In the genomic region with DNA sequence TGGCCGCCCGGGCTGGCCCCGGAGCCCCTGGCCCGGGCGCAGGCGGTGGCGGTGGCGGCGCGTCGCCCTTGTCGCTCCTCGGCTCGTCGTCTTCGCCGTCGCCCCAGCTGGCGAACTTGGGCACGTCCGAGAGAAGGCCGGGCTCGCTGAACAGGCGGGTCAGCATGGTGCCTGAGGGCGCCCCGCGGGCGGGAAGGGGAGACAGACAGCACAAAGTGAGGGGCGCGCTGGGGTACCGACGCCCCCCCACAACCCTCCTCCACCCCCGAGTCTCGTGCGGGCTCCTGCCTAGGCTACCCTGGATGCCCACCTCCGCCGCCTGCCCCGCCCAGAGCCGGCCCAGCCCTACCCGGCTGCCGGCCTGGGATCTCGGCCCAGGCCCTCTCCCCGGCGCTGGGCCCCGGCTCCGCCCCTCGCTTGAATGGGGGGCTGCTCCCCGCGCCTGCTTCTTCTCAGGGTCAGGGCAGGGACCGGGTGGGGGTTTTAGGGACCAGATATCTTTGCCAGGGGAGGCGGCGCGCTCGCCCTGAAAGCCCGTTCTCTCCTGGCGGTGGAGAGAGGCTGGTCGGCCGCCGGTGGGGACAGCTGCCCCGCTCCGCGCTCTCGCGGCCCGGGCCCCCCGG, we compare ENCODE assay signal across 13 cellular contexts. TPM values are rescaled to one million over a fixed set of nuclear protein-coding genes. Genes with fewer than 3 reads are reported as not detected.
DNase-seq lines count a peak whose midpoint lies in the region; ATAC-seq and TF ChIP-seq lines count a peak whose summit lies in the region.
"Had no signal": no experiment of that assay in that cellular context is flagged by ENCODE, and none has a peak within 500 bp of the region (broad histone marks: within the 10 kb centered on the region; RNA-seq: fewer than 3 reads in every experiment).

No MANE protein-coding gene starts in this region.

- no peak overlapping the region for H3K27ac ChIP-seq in effector memory CD4-positive, alpha-beta T cell (ENCODE audit: insufficient read depth, low read length, poor library complexity, severe bottlenecking)
- H3K27ac ChIP-seq in vagina = no peak overlapping the region
- H3K27ac ChIP-seq: right lobe of liver had no signal

- intact Hi-C loops in Right ventricle myocardium superior (cut with DNase I) (no loop called here), cardiac septum (cut with DNase I) (no loop called here), vagina (cut with DNase I) (no loop called here)

- no peaks in the 10 kb centered on the region for H3K9me3 Mint-ChIP-seq in naive B cell
- H3K9me3 Mint-ChIP-seq: T-helper 1 cell treated with Interleukin-12 subunit alpha and Interleukin-12 subunit beta and Interleukin-4 antibody, amounts not matched to agents 30 μg/mL and 1 μg/mL, for 36 hours had no signal

- DNase-seq in Right ventricle myocardium superior = peak; percentile 27
- DNase-seq in cardiac septum (ENCODE audit: low spot score) = no peak
- no peak for DNase-seq in effector memory CD4-positive, alpha-beta T cell
- no peak for DNase-seq in naive B cell
- no peak for DNase-seq in vagina (ENCODE audit: extremely low spot score in 2 of 2)
- no peak for DNase-seq in stimulated activated CD4-positive, alpha-beta T cell treated with anti-CD3 and anti-CD28 coated beads, Interleukin-2, amount 100 ng/mL, for 24 hours
- no peak for DNase-seq in activated gamma-delta T cell treated with Interleukin-2 at 50 U/mL for 16 hours
- DNase-seq: right lobe of liver had no signal

- H3K27me3 Mint-ChIP-seq in naive B cell = peaks cover 50 to 75% (median 64%) of the 10 kb centered on the region in 3 donors

- H3K9me3 ChIP-seq in effector memory CD4-positive, alpha-beta T cell (ENCODE audit: control insufficient read depth, low read length) = no peaks in the 10 kb centered on the region
- H3K9me3 ChIP-seq in vagina = no peaks in the 10 kb centered on the region
- H3K9me3 ChIP-seq: HAP-1, right lobe of liver had no signal

- TF ChIP-seq CTCF in vagina (IDR thresholded peaks at IDR 0.05) = no peak

- peaks cover 18 to 27% (median 27%) of the 10 kb centered on the region in 3 donors for H3K4me1 Mint-ChIP-seq in naive B cell

- TF ChIP-seq POLR2A in vagina (IDR thresholded peaks at IDR 0.05) = no peak

- peaks cover 61% of the 10 kb centered on the region for H3K27me3 ChIP-seq in effector memory CD4-positive, alpha-beta T cell (replicated peaks; ENCODE audit: control insufficient read depth, insufficient read depth, low read length, poor library complexity, severe bottlenecking)
- H3K27me3 ChIP-seq in vagina = peaks cover 36% of the 10 kb centered on the region

- H3K4me1 ChIP-seq in effector memory CD4-positive, alpha-beta T cell (ENCODE audit: control insufficient read depth, insufficient read depth, low read length, poor library complexity, severe bottlenecking) = peaks cover 37% of the 10 kb centered on the region
- peaks cover 34% of the 10 kb centered on the region for H3K4me1 ChIP-seq in vagina
- H3K4me1 ChIP-seq: HAP-1 had no signal

- ATAC-seq in Right ventricle myocardium superior (ENCODE audit: poor library complexity) (peak; percentile 27), naive B cell (ENCODE audit: low read depth in 2 of 2) (no peak), GM21367 (IDR thresholded peaks at IDR 0.05; ENCODE audit: unreplicated experiment) (no peak)

- peak overlapping the region; percentile 7 for H3K4me3 ChIP-seq in effector memory CD4-positive, alpha-beta T cell (ENCODE audit: insufficient read depth, low read depth, low read length, poor library complexity, severe bottlenecking)
- H3K4me3 ChIP-seq in vagina = peak overlapping the region; percentile 9 to 18
- H3K4me3 ChIP-seq: HAP-1, right lobe of liver had no signal

- H3K4me3 Mint-ChIP-seq in naive B cell = peak overlapping the region in 6 of 8 donors; percentile 42 to 76 (median 64)
- H3K4me3 Mint-ChIP-seq: T-helper 1 cell treated with Interleukin-12 subunit alpha and Interleukin-12 subunit beta and Interleukin-4 antibody, amounts not matched to agents 30 μg/mL and 1 μg/mL, for 36 hours had no signal

- H3K27ac Mint-ChIP-seq in naive B cell = no peak overlapping the region
- H3K27ac Mint-ChIP-seq: T-helper 1 cell treated with Interleukin-12 subunit alpha and Interleukin-12 subunit beta and Interleukin-4 antibody, amounts not matched to agents 30 μg/mL and 1 μg/mL, for 36 hours had no signal

- no peaks in the 10 kb centered on the region for H3K36me3 Mint-ChIP-seq in naive B cell

- no peaks in the 10 kb centered on the region for H3K36me3 ChIP-seq in effector memory CD4-positive, alpha-beta T cell (ENCODE audit: control insufficient read depth, insufficient read depth, low read length)
- H3K36me3 ChIP-seq in vagina = no peaks in the 10 kb centered on the region
- H3K36me3 ChIP-seq: HAP-1, right lobe of liver had no signal

RNA-seq across cellular contexts. Expression of gene NEUROD2, which starts 1.2 kb away (rescaled TPM):
- total RNA-seq in Right ventricle myocardium superior = not detected
- 0.08 TPM for total RNA-seq in cardiac septum
- under 1 TPM in 1 of 6 donors, not detected in 5; 0.09 TPM for polyA plus RNA-seq in naive B cell (ENCODE audit: low read depth in 6 of 6)
- not detected for total RNA-seq in vagina
- total RNA-seq: epithelial cell of proximal tubule, right lobe of liver had no signal
- polyA plus RNA-seq: BJ had no signal

RNA-seq across cellular contexts. Expression of gene PPP1R1B, which starts 20.2 kb away (rescaled TPM):
- total RNA-seq in Right ventricle myocardium superior (0.35 TPM), cardiac septum (1.2 TPM), vagina (9.3 TPM)
- polyA plus RNA-seq in naive B cell (ENCODE audit: low read depth in 6 of 6) = under 1 TPM in 1 of 6 donors, not detected in 5; 0.12 TPM
- total RNA-seq: epithelial cell of proximal tubule had no signal
- polyA plus RNA-seq: BJ had no signal

RNA-seq across cellular contexts. Expression of gene STARD3, which starts 30.4 kb away (rescaled TPM):
- total RNA-seq in Right ventricle myocardium superior = 13.9 TPM
- total RNA-seq in cardiac septum = 21.9 TPM
- 10 to 100 TPM; 30.7 to 53.7 (median 42.0) TPM for polyA plus RNA-seq in naive B cell (ENCODE audit: low read depth in 6 of 6)
- total RNA-seq in vagina = 148 TPM

RNA-seq across cellular contexts. Expression of gene TCAP, which starts 58.6 kb away (rescaled TPM):
- total RNA-seq in Right ventricle myocardium superior (5,900 TPM), cardiac septum (4,725 TPM), vagina (0.49 TPM)
- under 1 TPM in 3 of 6 donors, not detected in 3; 0.12 to 0.25 (median 0.24) TPM for polyA plus RNA-seq in naive B cell (ENCODE audit: low read depth in 6 of 6)
- total RNA-seq: epithelial cell of proximal tubule had no signal
